ENCODE assay signal across 9 cellular contexts in the genomic region with DNA sequence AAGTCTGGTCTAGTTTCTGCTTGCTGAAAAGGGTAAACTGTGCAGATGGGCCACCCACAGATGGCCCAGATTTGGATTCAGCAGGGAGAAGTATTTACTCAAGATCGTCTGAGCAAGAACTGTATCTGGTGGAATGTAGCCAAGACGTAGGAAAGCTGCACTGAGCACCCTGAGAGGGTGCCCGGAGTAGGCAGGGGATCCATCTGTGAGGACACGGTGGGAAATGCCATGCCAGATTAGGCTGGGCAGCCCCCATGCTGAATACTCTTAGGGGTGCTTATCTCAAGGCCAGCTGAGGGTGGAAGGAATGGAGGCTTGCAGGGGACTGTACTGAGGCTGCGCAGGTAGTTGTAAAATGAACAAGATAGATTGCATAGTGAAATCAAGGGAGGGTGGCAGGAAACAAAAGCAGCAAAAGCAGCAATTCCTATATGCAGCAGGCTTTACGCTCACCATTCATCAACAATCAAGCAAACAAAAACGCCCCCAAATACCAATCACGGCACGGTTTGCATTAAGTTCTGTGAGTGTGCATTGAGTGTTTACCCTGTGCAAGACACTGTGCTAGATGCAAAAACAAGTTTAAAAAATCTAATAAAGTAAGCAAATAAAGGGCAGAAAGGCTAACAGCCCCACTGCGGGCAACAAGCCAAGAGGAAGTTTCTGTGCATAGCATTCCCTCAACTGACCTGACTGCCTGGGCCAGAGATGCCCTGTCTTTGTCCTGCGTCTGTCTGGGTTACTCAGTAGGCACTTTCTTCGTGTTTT. TPM values are rescaled to one million over a fixed set of nuclear protein-coding genes. Genes with fewer than 3 reads are reported as not detected.
DNase-seq lines count a peak whose midpoint lies in the region; ATAC-seq and TF ChIP-seq lines count a peak whose summit lies in the region.
"Had no signal": no experiment of that assay in that cellular context is flagged by ENCODE, and none has a peak within 500 bp of the region (broad histone marks: within the 10 kb centered on the region; RNA-seq: fewer than 3 reads in every experiment).

No MANE protein-coding gene starts in this region.

- H3K27me3 Mint-ChIP-seq in progenitor cell of endocrine pancreas, result no peaks in the 10 kb centered on the region

- DNase-seq in NCI-H146 (lab: John Stamatoyannopoulos, UW) (peak; percentile 17), NCI-H146 treated with DMSO at 0.1 percent for 48 hours (lab: John Stamatoyannopoulos, UW; ENCODE audit: unreplicated experiment) (no peak), NCI-H526 treated with DMSO at 0.1 percent for 48 hours (lab: John Stamatoyannopoulos, UW) (peak; percentile 23), glomerular visceral epithelial cell (ENCODE audit: extremely low spot score) (peak; percentile 16), progenitor cell of endocrine pancreas (ENCODE audit: low spot score, unreplicated experiment) (no peak), T-helper 9 cell (no peak)
- DNase-seq: stimulated activated CD4-positive, alpha-beta T cell treated with anti-CD3 and anti-CD28 coated beads, Interleukin-12 subunit alpha, Interleukin-12 subunit beta, amount 100 ng/mL, for 4 hours had no signal

- H3K27ac Mint-ChIP-seq in progenitor cell of endocrine pancreas, result peak overlapping the region; percentile 73

- H3K4me3 Mint-ChIP-seq in progenitor cell of endocrine pancreas (ENCODE audit: low read depth), result no peak overlapping the region

- no peak for TF ChIP-seq CTCF in progenitor cell of endocrine pancreas (IDR thresholded peaks at IDR 0.05; ENCODE audit: unreplicated experiment)

- no peaks in the 10 kb centered on the region for H3K9me3 Mint-ChIP-seq in progenitor cell of endocrine pancreas (ENCODE audit: low read depth)

- peaks cover 24% of the 10 kb centered on the region for H3K4me1 Mint-ChIP-seq in progenitor cell of endocrine pancreas (ENCODE audit: low read depth)

- no peaks in the 10 kb centered on the region for H3K36me3 Mint-ChIP-seq in progenitor cell of endocrine pancreas (ENCODE audit: insufficient read depth)

- ATAC-seq in HG03095 (IDR thresholded peaks at IDR 0.05; ENCODE audit: unreplicated experiment), result no peak
- ATAC-seq in HG03342 (IDR thresholded peaks at IDR 0.05; ENCODE audit: unreplicated experiment), result no peak

RNA-seq across cellular contexts. Expression of a gene that starts 32.2 kb away (rescaled TPM):
- total RNA-seq in progenitor cell of endocrine pancreas, result 22.8 and 25.9 TPM in 2 replicates

Comparison
In these comparisons a context has a peak if more than half of its experiments do, and no peak if none do; other contexts are left out.
1. DNase-seq: peak in NCI-H146 (single experiment), NCI-H526 treated with DMSO at 0.1 percent for 48 hours (single experiment) and glomerular visceral epithelial cell (single experiment); none in NCI-H146 treated with DMSO at 0.1 percent for 48 hours (single experiment), progenitor cell of endocrine pancreas (single experiment) and T-helper 9 cell (single experiment).